Comparison of ENCODE assay signal across 8 cellular contexts in the genomic region with DNA sequence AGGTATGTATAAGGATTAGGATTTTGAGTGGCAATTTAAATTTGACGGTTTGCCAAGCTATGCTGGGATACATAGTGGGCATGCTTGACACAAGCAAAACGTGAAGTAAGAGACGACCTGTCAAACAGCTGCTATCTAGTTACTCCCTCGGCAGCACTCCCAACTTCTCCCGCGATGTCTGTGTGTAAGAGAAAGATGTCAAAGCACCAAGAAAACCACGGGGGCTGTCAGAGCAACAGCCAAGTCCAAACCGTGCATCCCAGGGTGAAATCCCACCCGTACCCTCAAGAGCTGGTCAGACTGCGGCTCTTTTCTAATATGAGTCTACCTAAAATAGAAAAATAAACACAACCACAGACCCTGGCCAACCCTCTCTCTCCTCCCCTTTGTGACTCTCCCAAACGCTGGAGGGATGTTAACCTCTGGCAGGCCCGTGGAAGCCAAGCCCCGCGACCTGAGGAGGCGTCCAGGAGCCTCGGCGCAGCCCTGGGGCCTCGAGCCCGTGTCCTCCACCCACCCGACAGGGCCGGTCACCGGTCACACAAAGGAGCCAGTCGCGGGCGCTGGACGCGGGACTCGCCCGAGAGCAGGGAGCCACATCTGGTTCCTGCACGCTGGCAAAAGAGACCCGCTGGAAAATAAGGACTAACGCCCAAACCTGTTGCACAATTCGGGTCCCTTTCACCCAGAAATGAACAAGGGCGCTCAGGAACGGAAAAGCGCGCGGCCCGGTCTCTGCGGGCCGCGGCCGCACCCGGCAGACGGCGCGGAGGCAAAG. TPM values are rescaled to one million over a fixed set of nuclear protein-coding genes. Genes with fewer than 3 reads are reported as not detected.
DNase-seq lines count a peak whose midpoint lies in the region; ATAC-seq and TF ChIP-seq lines count a peak whose summit lies in the region.

No MANE protein-coding gene starts in this region.

- H3K27ac ChIP-seq in esophagus (ENCODE audit: low read depth in 2 of 2, low read length in 1 of 2) (peak overlapping the region; percentile 60 to 81), thoracic aorta (peak overlapping the region; percentile 86 to 87)

- H3K4me3 ChIP-seq in esophagus (ENCODE audit: low read depth in 1 of 2, low read length in 2 of 2) = peak overlapping the region; percentile 74 to 76
- H3K4me3 ChIP-seq in mononuclear cell (ENCODE audit: low read length) = peak overlapping the region; percentile 67
- H3K4me3 ChIP-seq in thoracic aorta = peak overlapping the region; percentile 96

- DNase-seq in activated gamma-delta T cell treated with anti-CD3 and anti-CD28 coated beads, Interleukin-2, amount 50 U/mL, for 16 hours (ENCODE audit: low read depth) = peak; percentile 0
- DNase-seq in activated gamma-delta T cell treated with Interleukin-2 at 50 U/mL for 16 hours (no peak), NCI-H1105 treated with DMSO at 0.1 percent for 48 hours (lab: John Stamatoyannopoulos, UW) (peak; percentile 70), thoracic aorta (ENCODE audit: low spot score) (no peak)
- DNase-seq in activated CD4-positive, alpha-beta memory T cell treated with anti-CD3 and anti-CD28 coated beads, Interleukin-2, amount 10 ng/mL, durations not matched to agents 7 days and 5 days = peak; percentile 31

- CTCF ChIA-PET in activated CD4-positive, alpha-beta memory T cell treated with anti-CD3 and anti-CD28 coated beads, Interleukin-2, amount 10 ng/mL, durations not matched to agents 7 days and 5 days (lab: Charles Lee) = no interaction called here

- ATAC-seq in HG02642 (IDR thresholded peaks at IDR 0.05; ENCODE audit: poor library complexity, unreplicated experiment) = peak; percentile 41
- ATAC-seq in thoracic aorta (ENCODE audit: insufficient number of reproducible peaks, low FRiP score, low read depth) = peak; percentile 36

- no peaks in the 10 kb centered on the region for H3K36me3 ChIP-seq in esophagus (ENCODE audit: control insufficient read depth in 2 of 2, insufficient read depth in 2 of 2, low read length in 1 of 2)
- no peaks in the 10 kb centered on the region for H3K36me3 ChIP-seq in thoracic aorta

- peaks cover 23% of the 10 kb centered on the region for H3K27me3 Mint-ChIP-seq in activated CD4-positive, alpha-beta memory T cell treated with anti-CD3 and anti-CD28 coated beads, Interleukin-2, amount 10 ng/mL, durations not matched to agents 7 days and 5 days

- no peak for TF ChIP-seq CTCF in thoracic aorta (IDR thresholded peaks at IDR 0.05)

- H3K9me3 ChIP-seq in esophagus (ENCODE audit: control insufficient read depth in 2 of 2, insufficient read depth in 1 of 2, low read depth in 1 of 2, low read length in 1 of 2) (no peaks in the 10 kb centered on the region), mononuclear cell (ENCODE audit: low read depth, low read length) (no peaks in the 10 kb centered on the region), thoracic aorta (no peaks in the 10 kb centered on the region)

- H3K4me1 ChIP-seq in esophagus (ENCODE audit: control insufficient read depth in 2 of 2, insufficient read depth in 2 of 2, low read length in 1 of 2) (peaks cover 0 to 3% of the 10 kb centered on the region in 2 donors), mononuclear cell (ENCODE audit: insufficient read depth, low read length) (peaks cover 32% of the 10 kb centered on the region), thoracic aorta (ENCODE audit: control insufficient read depth in 1 of 2, low read depth in 2 of 2) (peaks cover 37 to 56% of the 10 kb centered on the region in 2 donors)

- H3K4me3 Mint-ChIP-seq in activated CD4-positive, alpha-beta memory T cell treated with anti-CD3 and anti-CD28 coated beads, Interleukin-2, amount 10 ng/mL, durations not matched to agents 7 days and 5 days = peak overlapping the region; percentile 80

- POLR2A ChIA-PET in activated CD4-positive, alpha-beta memory T cell treated with anti-CD3 and anti-CD28 coated beads, Interleukin-2, amount 10 ng/mL, durations not matched to agents 7 days and 5 days (lab: Charles Lee) = interaction anchor here (1.6 kb wide), 1 partner anchor 11 kb away, joined by 6 read pairs; no protein-coding TSS in a partner anchor

- peaks cover 24% of the 10 kb centered on the region for H3K4me1 Mint-ChIP-seq in activated CD4-positive, alpha-beta memory T cell treated with anti-CD3 and anti-CD28 coated beads, Interleukin-2, amount 10 ng/mL, durations not matched to agents 7 days and 5 days

- H3K9me3 Mint-ChIP-seq in activated CD4-positive, alpha-beta memory T cell treated with anti-CD3 and anti-CD28 coated beads, Interleukin-2, amount 10 ng/mL, durations not matched to agents 7 days and 5 days = no peaks in the 10 kb centered on the region

- WGBS in esophagus, 2 donors = 1% methylated on average over 47 of the region's 47 CpGs

- peak overlapping the region; percentile 16 for H3K27ac Mint-ChIP-seq in activated CD4-positive, alpha-beta memory T cell treated with anti-CD3 and anti-CD28 coated beads, Interleukin-2, amount 10 ng/mL, durations not matched to agents 7 days and 5 days

- H3K36me3 Mint-ChIP-seq in activated CD4-positive, alpha-beta memory T cell treated with anti-CD3 and anti-CD28 coated beads, Interleukin-2, amount 10 ng/mL, durations not matched to agents 7 days and 5 days (ENCODE audit: low read depth) = peaks cover 11% of the 10 kb centered on the region

- H3K27me3 ChIP-seq in esophagus (ENCODE audit: control insufficient read depth in 1 of 2, insufficient read depth in 2 of 2, low read length in 2 of 2) (no peaks in the 10 kb centered on the region), mononuclear cell (ENCODE audit: insufficient read depth, low read length) (no peaks in the 10 kb centered on the region), thoracic aorta (replicated peaks; ENCODE audit: insufficient read depth) (no peaks in the 10 kb centered on the region)

RNA-seq across cellular contexts. Expression of gene SESTD1, which starts 1.0 kb away (rescaled TPM):
- total RNA-seq in activated CD4-positive, alpha-beta memory T cell treated with anti-CD3 and anti-CD28 coated beads, Interleukin-2, amount 10 ng/mL, durations not matched to agents 7 days and 5 days = 10 to 100 TPM; 13.8 to 14.7 TPM
- polyA plus RNA-seq in esophagus = 1 to 10 TPM; 3.0 to 7.6 TPM
- total RNA-seq in mononuclear cell = 20.1 TPM
- 10 to 100 TPM; 35.3 to 62.2 TPM for total RNA-seq in thoracic aorta

Comparison
In these comparisons a context has a peak if more than half of its experiments do, and no peak if none do; other contexts are left out.
1. DNase-seq: peak in activated gamma-delta T cell treated with anti-CD3 and anti-CD28 coated beads, Interleukin-2, amount 50 U/mL, for 16 hours (single experiment), NCI-H1105 treated with DMSO at 0.1 percent for 48 hours (single experiment) and activated CD4-positive, alpha-beta memory T cell treated with anti-CD3 and anti-CD28 coated beads, Interleukin-2, amount 10 ng/mL, durations not matched to agents 7 days and 5 days (single experiment); none in activated gamma-delta T cell treated with Interleukin-2 at 50 U/mL for 16 hours (single experiment) and thoracic aorta (single experiment).
2. Peak in every context shown above with its lines, with median percentiles within 50 percentile points of each other: H3K4me3 ChIP-seq.